12 cellular contexts compared by ENCODE assay signal in the genomic region with DNA sequence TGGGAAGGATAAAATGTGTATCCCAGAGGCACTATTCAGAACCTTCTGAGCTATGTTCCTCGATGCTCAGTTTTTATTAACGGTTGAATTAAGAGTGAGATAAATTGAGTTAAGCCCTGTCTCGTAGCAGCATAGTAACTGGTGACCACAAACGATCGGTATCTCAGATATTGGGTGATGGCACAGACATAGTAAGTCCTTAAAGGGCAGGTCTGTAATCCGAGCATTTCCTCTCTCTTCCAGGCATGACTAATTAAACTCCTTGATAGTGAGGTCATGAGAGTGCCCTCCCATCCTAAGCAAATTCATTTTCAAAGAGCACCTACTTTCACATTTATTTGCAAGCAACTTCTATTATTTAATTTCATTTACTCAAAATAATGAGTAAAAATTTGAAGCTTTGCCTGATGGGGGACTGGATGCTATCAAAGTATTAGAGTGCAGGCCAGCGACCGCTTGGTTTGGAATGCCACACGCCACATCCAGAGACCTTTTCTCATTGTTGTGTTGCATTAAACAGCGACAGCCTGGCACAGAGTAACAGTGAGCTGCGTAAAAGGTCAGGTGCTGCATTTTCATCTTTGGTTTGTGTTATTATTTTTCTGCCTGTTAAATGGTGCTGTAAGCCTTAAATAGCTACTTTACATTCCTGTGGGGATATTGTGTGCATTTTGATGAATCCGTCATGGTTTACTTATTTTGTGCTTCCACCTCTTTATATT.
DNase-seq lines count a peak whose midpoint lies in the region; ATAC-seq and TF ChIP-seq lines count a peak whose summit lies in the region.
"Had no signal": no experiment of that assay in that cellular context is flagged by ENCODE, and none has a peak within 500 bp of the region (broad histone marks: within the 10 kb centered on the region; RNA-seq: fewer than 3 reads in every experiment).

No MANE protein-coding gene starts in this region.

- H3K36me3 Mint-ChIP-seq in activated CD8-positive, alpha-beta T cell treated with anti-CD3 and anti-CD28 coated beads for 36 hours (ENCODE audit: low read depth): no peaks in the 10 kb centered on the region

- H3K9me3 Mint-ChIP-seq in activated CD8-positive, alpha-beta T cell treated with anti-CD3 and anti-CD28 coated beads for 36 hours: peaks cover 3% of the 10 kb centered on the region

- DNase-seq in NCI-H510A treated with DMSO at 0.1 percent for 48 hours (lab: John Stamatoyannopoulos, UW): peak; percentile 1
- peak; percentile 59 for DNase-seq in epithelial cell of esophagus (ENCODE audit: low read depth)
- DNase-seq in putamen (ENCODE audit: low spot score): peak; percentile 34
- DNase-seq in NCI-H1694 treated with DMSO at 0.1 percent for 48 hours (lab: John Stamatoyannopoulos, UW): no peak
- no peak for DNase-seq in cerebellar cortex (ENCODE audit: low spot score)
- DNase-seq in activated CD8-positive, alpha-beta T cell treated with anti-CD3 and anti-CD28 coated beads for 36 hours: no peak
- DNase-seq: activated CD4-positive, alpha-beta T cell treated with anti-CD3 and anti-CD28 coated beads for 36 hours; NCI-H524 treated with DMSO at 0.1 percent for 48 hours; testis had no signal

- TF ChIP-seq CTCF in HEK293 (tag by site-specific recombination; IDR thresholded peaks at IDR 0.05) (no peak), epithelial cell of esophagus (IDR thresholded peaks at IDR 0.05; ENCODE audit: insufficient read depth, low read depth, low read length, missing control alignments) (no peak)
- no peak for TF ChIP-seq CTCF in activated CD8-positive, alpha-beta T cell treated with anti-CD3 and anti-CD28 coated beads for 36 hours (IDR thresholded peaks at IDR 0.05)

- H3K27me3 Mint-ChIP-seq in activated CD8-positive, alpha-beta T cell treated with anti-CD3 and anti-CD28 coated beads for 36 hours: no peaks in the 10 kb centered on the region
- H3K27me3 Mint-ChIP-seq: activated CD4-positive, alpha-beta T cell treated with anti-CD3 and anti-CD28 coated beads for 36 hours; natural killer cell treated with Interleukin-12 subunit alpha and Interleukin-12 subunit beta and Interleukin-15 and Interleukin-18, amount 100 ng/mL, for 72 hours had no signal

- H3K36me3 ChIP-seq in HEK293 (ENCODE audit: control insufficient read depth in 2 of 2, insufficient read depth in 1 of 2, low read length in 2 of 2): no peaks in the 10 kb centered on the region

- H3K4me3 Mint-ChIP-seq in activated CD8-positive, alpha-beta T cell treated with anti-CD3 and anti-CD28 coated beads for 36 hours: no peak overlapping the region
- H3K4me3 Mint-ChIP-seq: activated CD4-positive, alpha-beta T cell treated with anti-CD3 and anti-CD28 coated beads for 36 hours; activated T-helper 1 cell treated with anti-CD3 and anti-CD28 coated beads, Interleukin-12 subunit alpha, Interleukin-12 subunit beta, Interleukin-2, Interleukin-4 antibody, amounts not matched to agents 30 ng/mL and 10 ng/mL and 1 ng/mL, durations not matched to agents 14 hours and 24 hours and 36 hours; natural killer cell treated with Interleukin-12 subunit alpha and Interleukin-12 subunit beta and Interleukin-15 and Interleukin-18, amount 100 ng/mL, for 72 hours had no signal

- H3K27ac ChIP-seq in HEK293 (ENCODE audit: extremely low read depth, low read depth, low read length): no peak overlapping the region
- H3K27ac ChIP-seq: testis had no signal

- H3K4me3 ChIP-seq in HEK293 (ENCODE audit: low read depth, low read length) (no peak overlapping the region), epithelial cell of esophagus (ENCODE audit: low read length) (no peak overlapping the region)
- H3K4me3 ChIP-seq: testis had no signal

- POLR2A ChIA-PET in HEK293 (lab: Yijun Ruan, JAX): no interaction called here
- POLR2A ChIA-PET in activated CD8-positive, alpha-beta T cell treated with anti-CD3 and anti-CD28 coated beads for 36 hours (lab: Charles Lee): no interaction called here

- H3K27ac Mint-ChIP-seq in activated CD8-positive, alpha-beta T cell treated with anti-CD3 and anti-CD28 coated beads for 36 hours: no peak overlapping the region
- H3K27ac Mint-ChIP-seq: activated CD4-positive, alpha-beta T cell treated with anti-CD3 and anti-CD28 coated beads for 36 hours; activated T-helper 1 cell treated with anti-CD3 and anti-CD28 coated beads, Interleukin-12 subunit alpha, Interleukin-12 subunit beta, Interleukin-2, Interleukin-4 antibody, amounts not matched to agents 30 ng/mL and 10 ng/mL and 1 ng/mL, durations not matched to agents 14 hours and 24 hours and 36 hours; natural killer cell treated with Interleukin-12 subunit alpha and Interleukin-12 subunit beta and Interleukin-15 and Interleukin-18, amount 100 ng/mL, for 72 hours had no signal

- no peaks in the 10 kb centered on the region for H3K9me3 ChIP-seq in HEK293 (ENCODE audit: control insufficient read depth, insufficient read depth, low read depth, low read length)
- H3K9me3 ChIP-seq: testis had no signal

- ATAC-seq in activated CD8-positive, alpha-beta T cell treated with anti-CD3 and anti-CD28 coated beads for 36 hours: no peak
- ATAC-seq: activated CD4-positive, alpha-beta T cell treated with anti-CD3 and anti-CD28 coated beads for 36 hours; natural killer cell treated with Interleukin-12 subunit alpha and Interleukin-12 subunit beta and Interleukin-15 and Interleukin-18, amount 100 ng/mL, for 72 hours had no signal

- H3K4me1 Mint-ChIP-seq in activated CD8-positive, alpha-beta T cell treated with anti-CD3 and anti-CD28 coated beads for 36 hours (ENCODE audit: low read depth): no peaks in the 10 kb centered on the region
- H3K4me1 Mint-ChIP-seq: activated CD4-positive, alpha-beta T cell treated with anti-CD3 and anti-CD28 coated beads for 36 hours had no signal

- intact Hi-C loops in activated CD8-positive, alpha-beta T cell treated with anti-CD3 and anti-CD28 coated beads for 36 hours (cut with micrococcal nuclease): no loop called here

- CTCF ChIA-PET in HEK293 (lab: Yijun Ruan, JAX): no interaction called here
- CTCF ChIA-PET in activated CD8-positive, alpha-beta T cell treated with anti-CD3 and anti-CD28 coated beads for 36 hours (lab: Charles Lee): no interaction called here

- H3K4me1 ChIP-seq in HEK293 (ENCODE audit: control insufficient read depth, insufficient read depth, low read length): peaks cover 5% of the 10 kb centered on the region; the same call in 1 of the 2 replicates
- H3K4me1 ChIP-seq: testis had no signal

TF ChIP-seq in HEK293, 187 proteins besides CTCF, POLR2A, EP300 and RAD21 (continues in another document):
- TF ChIP-seq PRDM1 (tag by site-specific recombination; IDR thresholded peaks at IDR 0.05): peak; percentile 65; the same call in 1 of the 2 replicates
- TF ChIP-seq KLF8 (tag by site-specific recombination; IDR thresholded peaks at IDR 0.05): peak; percentile 45; the same call in 1 of the 2 replicates
- peak; percentile 30; the same call in 1 of the 2 replicates for TF ChIP-seq OSR2 (tag by site-specific recombination; IDR thresholded peaks at IDR 0.05)
- no peak for TF ChIP-seq TSHZ1 (tag by site-specific recombination; IDR thresholded peaks at IDR 0.05; ENCODE audit: borderline replicate concordance)
- TF ChIP-seq ZBTB21 (tag by site-specific recombination; IDR thresholded peaks at IDR 0.05): 0 out of 2 replicates have a peak, but pooled peaks have one; percentile 40
- no peak for TF ChIP-seq ZNF175 (tag by site-specific recombination; IDR thresholded peaks at IDR 0.05)
- no peak for TF ChIP-seq HIC1 (tag by site-specific recombination; IDR thresholded peaks at IDR 0.05)
- TF ChIP-seq ZNF404 (tag by site-specific recombination; IDR thresholded peaks at IDR 0.05): no peak

Comparison
In these comparisons a context has a peak if more than half of its experiments do, and no peak if none do; other contexts are left out.
1. DNase-seq: peak in NCI-H510A treated with DMSO at 0.1 percent for 48 hours (single experiment), epithelial cell of esophagus (single experiment) and putamen (single experiment); none in NCI-H1694 treated with DMSO at 0.1 percent for 48 hours (single experiment), cerebellar cortex (single experiment) and activated CD8-positive, alpha-beta T cell treated with anti-CD3 and anti-CD28 coated beads for 36 hours (single experiment).